ENCODE assay signal across 21 cellular contexts in genomic region chr6:44955145-44955544, GRCh38.
DNase-seq lines count a peak whose midpoint lies in the region; FAIRE-seq and TF ChIP-seq lines count a peak whose summit lies in the region.
"Had no signal": no experiment of that assay in that cellular context is flagged by ENCODE, and none has a peak within 500 bp of the region (broad histone marks: within the 10 kb centered on the region; RNA-seq: fewer than 3 reads in every experiment).

No MANE protein-coding gene starts in this region.

- H3K9me3 ChIP-seq in mammary epithelial cell (replicated peaks; ENCODE audit: insufficient read depth, low read length), result no peaks in the 10 kb centered on the region
- peaks cover 0 to 3% of the 10 kb centered on the region in 2 donors for H3K9me3 ChIP-seq in breast epithelium
- no peaks in the 10 kb centered on the region for H3K9me3 ChIP-seq in H1 (ENCODE audit: insufficient read depth in 2 of 2, low read depth in 1 of 2, low read length in 1 of 2)
- no peaks in the 10 kb centered on the region for H3K9me3 ChIP-seq in testis

- H3K4me1 ChIP-seq in mammary epithelial cell (ENCODE audit: insufficient read depth, low read length) (no peaks in the 10 kb centered on the region), breast epithelium (no peaks in the 10 kb centered on the region), H1 (replicated peaks in 1 of 4; ENCODE audit: control insufficient read depth in 3 of 4, insufficient read depth in 4 of 4, low read length in 3 of 4) (no peaks in the 10 kb centered on the region), testis (no peaks in the 10 kb centered on the region)
- H3K4me1 ChIP-seq: BLaER1 had no signal

- dilution Hi-C loops in mammary epithelial cell (cut with HindIII; ENCODE audit: low sequenced_read_pairs), result no loop called here

- H2BK12ac ChIP-seq in H1 (ENCODE audit: low read depth, low read length), result no peak overlapping the region

- no peaks in the 10 kb centered on the region for H3K27me3 ChIP-seq in mammary epithelial cell (ENCODE audit: insufficient read depth, low read length)
- H3K27me3 ChIP-seq in breast epithelium, result no peaks in the 10 kb centered on the region
- H3K27me3 ChIP-seq in H1 (replicated peaks in 1 of 4; ENCODE audit: control insufficient read depth in 3 of 4, extremely low read depth in 1 of 4, insufficient read depth in 3 of 4, low read length in 3 of 4), result no peaks in the 10 kb centered on the region
- H3K27me3 ChIP-seq in testis, result no peaks in the 10 kb centered on the region
- H3K27me3 ChIP-seq: BLaER1 had no signal

- no peak overlapping the region for H2BK15ac ChIP-seq in H1 (ENCODE audit: low read length)

- no peaks in the 10 kb centered on the region for H3K23me2 ChIP-seq in H1 (ENCODE audit: low read depth, low read length)

- no peak for TF ChIP-seq RAD21 in H1 (IDR thresholded peaks at IDR 0.05 in 1 of 2, conservative IDR thresholded peaks at IDR 0.05 in 1 of 2; ENCODE audit: low read depth in 2 of 2, low read length in 2 of 2)

- H4K91ac ChIP-seq in H1 (replicated peaks; ENCODE audit: insufficient read length, low read length), result no peak overlapping the region

- 84% methylated on average over 10 of the region's 11 CpGs for WGBS in mammary epithelial cell (ENCODE audit: low coverage, missing lambda C conversion rate)
- WGBS in H1 (ENCODE audit: extremely low coverage in 1 of 2, insufficient coverage in 1 of 2, insufficient read length in 1 of 2, insufficient replicate concordance in 2 of 2, low coverage in 1 of 2, low lambda C conversion rate in 2 of 2, missing lambda C conversion rate in 1 of 2), 2 experiments, result 94% methylated on average over 11 of the region's 11 CpGs; no CpG with 5 or more reads in 1 of the 2 experiments
- WGBS in testis, 2 donors, result 71 to 79% methylated on average over 7 to 11 of the region's 11 CpGs

- no peak overlapping the region for H3K14ac ChIP-seq in H1 (ENCODE audit: insufficient read length)

- H2BK5ac ChIP-seq in H1 (ENCODE audit: low read depth, low read length), result no peak overlapping the region

- H3K79me1 ChIP-seq in H1 (ENCODE audit: low read depth, low read length), result no peaks in the 10 kb centered on the region

- no peak for TF ChIP-seq CTCF in mammary epithelial cell (conservative IDR thresholded peaks at IDR 0.05 in 1 of 2, IDR thresholded peaks at IDR 0.05 in 1 of 2; ENCODE audit: extremely low read depth in 1 of 2, insufficient read depth in 1 of 2, low read depth in 1 of 2, low read length in 2 of 2)
- no peak for TF ChIP-seq CTCF in breast epithelium (IDR thresholded peaks at IDR 0.05)
- no peak for TF ChIP-seq CTCF in H1 (IDR thresholded peaks at IDR 0.05; ENCODE audit: control extremely low read depth in 1 of 3, insufficient read depth in 1 of 3, low read depth in 1 of 3, low read length in 3 of 3)
- no peak for TF ChIP-seq CTCF in testis (IDR thresholded peaks at IDR 0.05)
- no peak for TF ChIP-seq CTCF in coronary artery (IDR thresholded peaks at IDR 0.05)

- H2AFZ ChIP-seq in mammary epithelial cell (ENCODE audit: low read depth, low read length) (peak overlapping the region; percentile 33), H1 (ENCODE audit: low read length) (no peak overlapping the region)
- H2AFZ ChIP-seq: GM23338 had no signal

- H3K4me3 ChIP-seq in mammary epithelial cell (replicated peaks in 1 of 3; ENCODE audit: insufficient read depth in 1 of 3, low read depth in 2 of 3, low read length in 3 of 3), result no peak overlapping the region
- no peak overlapping the region for H3K4me3 ChIP-seq in breast epithelium
- H3K4me3 ChIP-seq in H1 (ENCODE audit: extremely low read depth in 1 of 4, insufficient read depth in 2 of 4, low read depth in 3 of 4, low read length in 4 of 4), result no peak overlapping the region
- no peak overlapping the region for H3K4me3 ChIP-seq in testis
- no peak overlapping the region for H3K4me3 ChIP-seq in coronary artery
- H3K4me3 ChIP-seq: BLaER1, GM23338 had no signal

- FAIRE-seq in H1 (lab: Jason Lieb, UNC), result no peak
- FAIRE-seq: A204.1, D721Med, G401.6, GM12892, GM19239, H54 had no signal

- H2AK5ac ChIP-seq in H1 (ENCODE audit: low read depth, low read length), result no peak overlapping the region

- no peak overlapping the region for H2BK20ac ChIP-seq in H1 (ENCODE audit: low read length)

- no peak overlapping the region for H2BK120ac ChIP-seq in H1 (replicated peaks; ENCODE audit: low read depth, low read length)

- no TSS peak for BruUV-seq in mammary epithelial cell (replicated peaks; lab: Mats Ljungman, UMichigan)

- H3K4ac ChIP-seq in H1 (replicated peaks; ENCODE audit: insufficient read length, low read depth, low read length), result no peak overlapping the region

- DNase-seq in mammary epithelial cell (no peak), breast epithelium (ENCODE audit: low spot score in 2 of 2) (no peak), H1 (ENCODE audit: low read depth in 1 of 2, low spot score in 2 of 2) (no peak), testis (peak; percentile 21), coronary artery (ENCODE audit: low spot score) (no peak), NCI-H446 (lab: John Stamatoyannopoulos, UW) (no peak)
- DNase-seq: CD4-positive, alpha-beta T cell; CD8-positive, alpha-beta memory T cell; DMS 273 treated with DMSO at 0.1 percent for 48 hours; DMS79; HCEC 1CT had no signal

- no peak for TF ChIP-seq POLR2A in breast epithelium (IDR thresholded peaks at IDR 0.05)
- TF ChIP-seq POLR2A in H1 (IDR thresholded peaks at IDR 0.05; ENCODE audit: control extremely low read depth in 1 of 2, low read depth in 2 of 2, low read length in 2 of 2), result no peak
- no peak for TF ChIP-seq POLR2A in testis (IDR thresholded peaks at IDR 0.05)

- no peak overlapping the region for H3K18ac ChIP-seq in H1 (ENCODE audit: extremely low read depth, low read length)

- H4K5ac ChIP-seq in H1 (ENCODE audit: insufficient read length, low read depth, low read length), result no peak overlapping the region

- H3K9ac ChIP-seq in mammary epithelial cell (ENCODE audit: insufficient read depth, low read length) (no peak overlapping the region), H1 (replicated peaks in 1 of 4; ENCODE audit: extremely low read depth in 1 of 4, low read depth in 3 of 4, low read length in 3 of 4) (no peak overlapping the region)
- H3K9ac ChIP-seq: BLaER1 had no signal

- intact Hi-C loops in mammary epithelial cell (cut with micrococcal nuclease) (no loop called here), breast epithelium (cut with DNase I; ENCODE audit: low total_unique reads) (no loop called here), testis (cut with DNase I; ENCODE audit: low total_unique reads) (no loop called here)

- no peak overlapping the region for H3K4me2 ChIP-seq in mammary epithelial cell (ENCODE audit: insufficient read depth, low read depth, low read length)
- no peak overlapping the region for H3K4me2 ChIP-seq in H1 (ENCODE audit: insufficient read depth in 1 of 2, low read depth in 2 of 2, low read length in 2 of 2)
- H3K4me2 ChIP-seq: BLaER1, GM23338 had no signal

- H3K23ac ChIP-seq in H1 (ENCODE audit: insufficient read length), result no peak overlapping the region

- TF ChIP-seq EP300 in H1 (IDR thresholded peaks at IDR 0.05; ENCODE audit: borderline replicate concordance in 1 of 2, low read depth in 2 of 2, low read length in 2 of 2), result no peak

- in situ Hi-C loops in mammary epithelial cell (cut with MboI; ENCODE audit: low sequenced_read_pairs in 2 of 2), result no loop called here

- POLR2A ChIA-PET in H1 (lab: Charles Lee; ENCODE audit: partially characterized antibody), result no interaction called here

- CTCF ChIA-PET in mammary epithelial cell (lab: Charles Lee; ENCODE audit: low non-redundant PET), result no interaction called here
- CTCF ChIA-PET in H1 (lab: Charles Lee; ENCODE audit: partially characterized antibody), result interaction anchor here (0.6 to 1.0 kb wide), 2 partner anchors 9 to 478 kb away, joined by 3 read pairs; no protein-coding TSS in a partner anchor

- H4K20me1 ChIP-seq in mammary epithelial cell (ENCODE audit: insufficient read depth, low read length) (no peaks in the 10 kb centered on the region), H1 (replicated peaks in 1 of 2; ENCODE audit: control insufficient read depth in 1 of 2, insufficient read depth in 2 of 2, low read length in 2 of 2) (no peaks in the 10 kb centered on the region)
- H4K20me1 ChIP-seq: BLaER1 had no signal

- H3K27ac ChIP-seq in mammary epithelial cell (ENCODE audit: insufficient read depth, low read depth, low read length) (no peak overlapping the region), breast epithelium (no peak overlapping the region), H1 (ENCODE audit: low read depth, low read length) (no peak overlapping the region), testis (no peak overlapping the region), coronary artery (no peak overlapping the region)
- H3K27ac ChIP-seq: 22Rv1, BLaER1, C4-2B had no signal

- H3K79me2 ChIP-seq in mammary epithelial cell (ENCODE audit: insufficient read depth, low read length), result no peaks in the 10 kb centered on the region
- no peaks in the 10 kb centered on the region for H3K79me2 ChIP-seq in H1 (ENCODE audit: control insufficient read depth in 1 of 2, insufficient read depth in 2 of 2, low read length in 2 of 2)

- H3K56ac ChIP-seq in H1 (replicated peaks; ENCODE audit: insufficient read length, low read depth, low read length), result no peak overlapping the region

- 0 out of 2 replicates have a peak overlapping the region, but pooled peaks have one; percentile 74 for H4K8ac ChIP-seq in H1 (ENCODE audit: extremely low read depth, insufficient read depth, low read length)

- H3K36me3 ChIP-seq in mammary epithelial cell (ENCODE audit: insufficient read depth, low read length), result no peaks in the 10 kb centered on the region
- no peaks in the 10 kb centered on the region for H3K36me3 ChIP-seq in breast epithelium
- H3K36me3 ChIP-seq in H1 (ENCODE audit: control insufficient read depth in 2 of 4, insufficient read depth in 4 of 4, low read length in 3 of 4), result no peaks in the 10 kb centered on the region; a peak in 1 of 8 replicates
- H3K36me3 ChIP-seq in testis (ENCODE audit: low read depth, missing control alignments), result no peaks in the 10 kb centered on the region
- H3K36me3 ChIP-seq: BLaER1 had no signal

TF ChIP-seq in H1, 55 proteins besides CTCF, POLR2A, EP300 and RAD21 (continues in another document):
- TF ChIP-seq CEBPB (IDR thresholded peaks at IDR 0.05; ENCODE audit: low read depth, low read length), result no peak
- TF ChIP-seq HDAC2 (IDR thresholded peaks at IDR 0.05; ENCODE audit: borderline replicate concordance in 1 of 2, low read depth in 2 of 2, low read length in 2 of 2), result no peak
- no peak for TF ChIP-seq SP2 (IDR thresholded peaks at IDR 0.05; ENCODE audit: low read length)
- no peak for TF ChIP-seq CTBP2 (IDR thresholded peaks at IDR 0.05; ENCODE audit: borderline replicate concordance, insufficient read depth, insufficient read length, low read length)
- TF ChIP-seq, protein P1, sequence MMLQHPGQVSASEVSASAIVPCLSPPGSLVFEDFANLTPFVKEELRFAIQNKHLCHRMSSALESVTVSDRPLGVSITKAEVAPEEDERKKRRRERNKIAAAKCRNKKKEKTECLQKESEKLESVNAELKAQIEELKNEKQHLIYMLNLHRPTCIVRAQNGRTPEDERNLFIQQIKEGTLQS (IDR thresholded peaks at IDR 0.05; ENCODE audit: insufficient read depth, low read depth, low read length), result no peak
- TF ChIP-seq TBP (IDR thresholded peaks at IDR 0.05; ENCODE audit: low read depth, low read length), result no peak
- no peak for TF ChIP-seq RNF2 (IDR thresholded peaks at IDR 0.05; ENCODE audit: borderline replicate concordance, low read depth, low read length, missing control alignments, poor library complexity, severe bottlenecking)
